In the genomic region with DNA sequence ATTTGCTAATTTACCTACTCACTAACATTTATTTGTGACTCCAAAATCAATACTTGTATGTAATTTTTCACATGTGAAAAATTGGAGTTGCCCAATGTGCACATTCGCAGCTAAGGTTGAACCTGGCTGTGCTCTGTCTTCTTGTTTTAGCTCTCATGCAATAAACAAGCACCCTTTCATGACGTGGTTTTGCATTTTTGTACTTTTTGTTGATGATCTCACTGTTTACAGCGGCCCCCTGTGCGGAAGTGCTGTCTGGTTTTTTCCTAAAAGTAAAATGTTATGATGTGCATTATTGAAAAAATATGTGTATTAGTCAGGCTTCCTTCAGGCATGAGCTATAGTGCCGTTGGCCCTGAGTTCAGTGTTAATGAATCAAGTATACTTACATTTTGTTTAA, we compare ENCODE assay signal across 1 cellular context.
TF ChIP-seq lines count a peak whose summit lies in the region.

No MANE protein-coding gene starts in this region.

TF ChIP-seq in SK-N-SH, 30 proteins besides CTCF, POLR2A, EP300 and RAD21 (continued from another document):
- TF ChIP-seq, protein P1, sequence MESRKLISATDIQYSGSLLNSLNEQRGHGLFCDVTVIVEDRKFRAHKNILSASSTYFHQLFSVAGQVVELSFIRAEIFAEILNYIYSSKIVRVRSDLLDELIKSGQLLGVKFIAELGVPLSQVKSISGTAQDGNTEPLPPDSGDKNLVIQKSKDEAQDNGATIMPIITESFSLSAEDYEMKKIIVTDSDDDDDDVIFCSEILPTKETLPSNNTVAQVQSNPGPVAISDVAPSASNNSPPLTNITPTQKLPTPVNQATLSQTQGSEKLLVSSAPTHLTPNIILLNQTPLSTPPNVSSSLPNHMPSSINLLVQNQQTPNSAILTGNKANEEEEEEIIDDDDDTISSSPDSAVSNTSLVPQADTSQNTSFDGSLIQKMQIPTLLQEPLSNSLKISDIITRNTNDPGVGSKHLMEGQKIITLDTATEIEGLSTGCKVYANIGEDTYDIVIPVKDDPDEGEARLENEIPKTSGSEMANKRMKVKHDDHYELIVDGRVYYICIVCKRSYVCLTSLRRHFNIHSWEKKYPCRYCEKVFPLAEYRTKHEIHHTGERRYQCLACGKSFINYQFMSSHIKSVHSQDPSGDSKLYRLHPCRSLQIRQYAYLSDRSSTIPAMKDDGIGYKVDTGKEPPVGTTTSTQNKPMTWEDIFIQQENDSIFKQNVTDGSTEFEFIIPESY (IDR thresholded peaks at IDR 0.05; ENCODE audit: borderline replicate concordance, low read depth): no peak
- no peak for TF ChIP-seq NRF1 (IDR thresholded peaks at IDR 0.05; ENCODE audit: low read depth, low read length)
- TF ChIP-seq FOXJ3 (CRISPR knock-in tag; IDR thresholded peaks at IDR 0.05): no peak
- TF ChIP-seq RXRA (IDR thresholded peaks at IDR 0.05; ENCODE audit: borderline replicate concordance, low read depth): peak; percentile 34; the same call in 1 of the 2 replicates
- peak; percentile 85 for TF ChIP-seq TCF12 (IDR thresholded peaks at IDR 0.05)
- TF ChIP-seq CHD2 (IDR thresholded peaks at IDR 0.05; ENCODE audit: low read length, partially characterized antibody): no peak
- TF ChIP-seq FOXM1 (IDR thresholded peaks at IDR 0.05; ENCODE audit: low read depth): no peak
- TF ChIP-seq ELF1 (IDR thresholded peaks at IDR 0.05): peak; percentile 65
- no peak for TF ChIP-seq MXI1 (IDR thresholded peaks at IDR 0.05; ENCODE audit: low read depth, low read length)
- TF ChIP-seq, protein P2, sequence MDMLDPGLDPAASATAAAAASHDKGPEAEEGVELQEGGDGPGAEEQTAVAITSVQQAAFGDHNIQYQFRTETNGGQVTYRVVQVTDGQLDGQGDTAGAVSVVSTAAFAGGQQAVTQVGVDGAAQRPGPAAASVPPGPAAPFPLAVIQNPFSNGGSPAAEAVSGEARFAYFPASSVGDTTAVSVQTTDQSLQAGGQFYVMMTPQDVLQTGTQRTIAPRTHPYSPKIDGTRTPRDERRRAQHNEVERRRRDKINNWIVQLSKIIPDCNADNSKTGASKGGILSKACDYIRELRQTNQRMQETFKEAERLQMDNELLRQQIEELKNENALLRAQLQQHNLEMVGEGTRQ (IDR thresholded peaks at IDR 0.05; ENCODE audit: borderline replicate concordance, low read depth, low read length): no peak
- no peak for TF ChIP-seq SMC3 (IDR thresholded peaks at IDR 0.05; ENCODE audit: low read depth, low read length)
- TF ChIP-seq, protein P3, sequence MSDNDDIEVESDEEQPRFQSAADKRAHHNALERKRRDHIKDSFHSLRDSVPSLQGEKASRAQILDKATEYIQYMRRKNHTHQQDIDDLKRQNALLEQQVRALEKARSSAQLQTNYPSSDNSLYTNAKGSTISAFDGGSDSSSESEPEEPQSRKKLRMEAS (IDR thresholded peaks at IDR 0.05; ENCODE audit: low read depth): peak; percentile 28; the same call in 1 of the 2 replicates
- TF ChIP-seq, protein P4, sequence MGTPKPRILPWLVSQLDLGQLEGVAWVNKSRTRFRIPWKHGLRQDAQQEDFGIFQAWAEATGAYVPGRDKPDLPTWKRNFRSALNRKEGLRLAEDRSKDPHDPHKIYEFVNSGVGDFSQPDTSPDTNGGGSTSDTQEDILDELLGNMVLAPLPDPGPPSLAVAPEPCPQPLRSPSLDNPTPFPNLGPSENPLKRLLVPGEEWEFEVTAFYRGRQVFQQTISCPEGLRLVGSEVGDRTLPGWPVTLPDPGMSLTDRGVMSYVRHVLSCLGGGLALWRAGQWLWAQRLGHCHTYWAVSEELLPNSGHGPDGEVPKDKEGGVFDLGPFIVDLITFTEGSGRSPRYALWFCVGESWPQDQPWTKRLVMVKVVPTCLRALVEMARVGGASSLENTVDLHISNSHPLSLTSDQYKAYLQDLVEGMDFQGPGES (IDR thresholded peaks at IDR 0.05; ENCODE audit: low read depth, low read length): no peak
- no peak for TF ChIP-seq SIN3A (IDR thresholded peaks at IDR 0.05; ENCODE audit: borderline replicate concordance, low read depth, low read length)
- TF ChIP-seq EZH2phosphoT487 (IDR thresholded peaks at IDR 0.05; ENCODE audit: borderline replicate concordance, low read depth): no peak
- TF ChIP-seq NFIC (IDR thresholded peaks at IDR 0.05; ENCODE audit: borderline replicate concordance): peak; percentile 6; the same call in 1 of the 2 replicates
- TF ChIP-seq, protein P5, sequence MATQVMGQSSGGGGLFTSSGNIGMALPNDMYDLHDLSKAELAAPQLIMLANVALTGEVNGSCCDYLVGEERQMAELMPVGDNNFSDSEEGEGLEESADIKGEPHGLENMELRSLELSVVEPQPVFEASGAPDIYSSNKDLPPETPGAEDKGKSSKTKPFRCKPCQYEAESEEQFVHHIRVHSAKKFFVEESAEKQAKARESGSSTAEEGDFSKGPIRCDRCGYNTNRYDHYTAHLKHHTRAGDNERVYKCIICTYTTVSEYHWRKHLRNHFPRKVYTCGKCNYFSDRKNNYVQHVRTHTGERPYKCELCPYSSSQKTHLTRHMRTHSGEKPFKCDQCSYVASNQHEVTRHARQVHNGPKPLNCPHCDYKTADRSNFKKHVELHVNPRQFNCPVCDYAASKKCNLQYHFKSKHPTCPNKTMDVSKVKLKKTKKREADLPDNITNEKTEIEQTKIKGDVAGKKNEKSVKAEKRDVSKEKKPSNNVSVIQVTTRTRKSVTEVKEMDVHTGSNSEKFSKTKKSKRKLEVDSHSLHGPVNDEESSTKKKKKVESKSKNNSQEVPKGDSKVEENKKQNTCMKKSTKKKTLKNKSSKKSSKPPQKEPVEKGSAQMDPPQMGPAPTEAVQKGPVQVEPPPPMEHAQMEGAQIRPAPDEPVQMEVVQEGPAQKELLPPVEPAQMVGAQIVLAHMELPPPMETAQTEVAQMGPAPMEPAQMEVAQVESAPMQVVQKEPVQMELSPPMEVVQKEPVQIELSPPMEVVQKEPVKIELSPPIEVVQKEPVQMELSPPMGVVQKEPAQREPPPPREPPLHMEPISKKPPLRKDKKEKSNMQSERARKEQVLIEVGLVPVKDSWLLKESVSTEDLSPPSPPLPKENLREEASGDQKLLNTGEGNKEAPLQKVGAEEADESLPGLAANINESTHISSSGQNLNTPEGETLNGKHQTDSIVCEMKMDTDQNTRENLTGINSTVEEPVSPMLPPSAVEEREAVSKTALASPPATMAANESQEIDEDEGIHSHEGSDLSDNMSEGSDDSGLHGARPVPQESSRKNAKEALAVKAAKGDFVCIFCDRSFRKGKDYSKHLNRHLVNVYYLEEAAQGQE (IDR thresholded peaks at IDR 0.05; ENCODE audit: low read depth, low read length): no peak
- TF ChIP-seq TAF1 (IDR thresholded peaks at IDR 0.05; ENCODE audit: borderline replicate concordance, low read depth, low read length): no peak
